Comparison of ENCODE assay signal across 14 cellular contexts in the genomic region with DNA sequence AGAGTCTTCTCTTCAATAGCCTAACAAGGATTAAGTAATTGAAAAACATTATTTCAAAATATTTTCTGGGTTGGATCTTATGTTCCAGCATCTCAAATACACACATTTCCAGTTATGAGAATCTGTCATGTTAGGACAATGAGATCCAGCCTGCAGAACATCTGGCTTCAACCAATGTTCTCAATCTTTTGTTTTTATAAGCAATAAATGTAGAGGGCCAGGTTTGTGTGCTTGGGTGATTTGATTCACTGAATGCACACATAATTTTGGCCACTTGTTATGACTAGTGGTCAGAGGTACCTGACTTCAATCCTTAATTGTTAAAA.
DNase-seq lines count a peak whose midpoint lies in the region; ATAC-seq and TF ChIP-seq lines count a peak whose summit lies in the region.
"Had no signal": no experiment of that assay in that cellular context is flagged by ENCODE, and none has a peak within 500 bp of the region (broad histone marks: within the 10 kb centered on the region; RNA-seq: fewer than 3 reads in every experiment).

No MANE protein-coding gene starts in this region.

- intact Hi-C loops in left ventricle myocardium superior (cut with micrococcal nuclease), result no loop called here
- intact Hi-C loops in right cardiac atrium (cut with DNase I), result no loop called here
- intact Hi-C loops in sigmoid colon (cut with DNase I), result no loop called here

- ATAC-seq in left ventricle myocardium superior, result peak; percentile 15
- no peak for ATAC-seq in right cardiac atrium
- no peak for ATAC-seq in HG03108 (IDR thresholded peaks at IDR 0.05; ENCODE audit: unreplicated experiment)
- ATAC-seq: A549; CD8-positive, alpha-beta T cell had no signal

- DNase-seq in left ventricle myocardium superior (no peak), right cardiac atrium (no peak), fibroblast of the conjunctiva (ENCODE audit: low read depth) (peak; percentile 64), sigmoid colon (no peak), NCI-H2107 (lab: John Stamatoyannopoulos, UW) (no peak), substantia nigra (lab: John Stamatoyannopoulos, UW) (no peak)
- DNase-seq: CD8-positive, alpha-beta T cell; DMS53; GF-D8; HCEC 1CT; HFFc6 had no signal

- no peak for TF ChIP-seq EP300 in sigmoid colon (IDR thresholded peaks at IDR 0.05)

- H3K27ac ChIP-seq in right cardiac atrium (ENCODE audit: low read length), result no peak overlapping the region
- peak overlapping the region in 3 of 4 donors; percentile 19 to 63 (median 37) for H3K27ac ChIP-seq in sigmoid colon
- no peak overlapping the region for H3K27ac ChIP-seq in substantia nigra (ENCODE audit: low read depth, low read length, poor library complexity, severe bottlenecking)
- H3K27ac ChIP-seq: A549, HL-60 had no signal

- no peaks in the 10 kb centered on the region for H3K9me3 ChIP-seq in right cardiac atrium (ENCODE audit: control insufficient read depth, low read length)
- no peaks in the 10 kb centered on the region for H3K9me3 ChIP-seq in sigmoid colon
- H3K9me3 ChIP-seq: A549 had no signal

- no peaks in the 10 kb centered on the region for H3K27me3 ChIP-seq in right cardiac atrium (ENCODE audit: control insufficient read depth, insufficient read depth)
- no peaks in the 10 kb centered on the region for H3K27me3 ChIP-seq in sigmoid colon

- H3K4me1 ChIP-seq in right cardiac atrium (ENCODE audit: control insufficient read depth, insufficient read depth, low read length), result no peaks in the 10 kb centered on the region
- peaks cover 0 to 20% (median 17%) of the 10 kb centered on the region in 4 donors for H3K4me1 ChIP-seq in sigmoid colon
- H3K4me1 ChIP-seq: A549 had no signal

- H3K36me3 ChIP-seq in sigmoid colon, result no peaks in the 10 kb centered on the region

- TF ChIP-seq POLR2A in sigmoid colon (IDR thresholded peaks at IDR 0.05), result no peak

- no peak for TF ChIP-seq CTCF in sigmoid colon (IDR thresholded peaks at IDR 0.05)

- no peak overlapping the region for H3K4me3 ChIP-seq in right cardiac atrium (ENCODE audit: low read length)
- no peak overlapping the region for H3K4me3 ChIP-seq in sigmoid colon
- H3K4me3 ChIP-seq: A549 had no signal

Comparison
In these comparisons a context has a peak if more than half of its experiments do, and no peak if none do; other contexts are left out.
1. H3K27ac ChIP-seq: peak in sigmoid colon (3 of 4); none in right cardiac atrium (single experiment) and substantia nigra (single experiment).